20 cellular contexts compared by ENCODE assay signal in the genomic region with DNA sequence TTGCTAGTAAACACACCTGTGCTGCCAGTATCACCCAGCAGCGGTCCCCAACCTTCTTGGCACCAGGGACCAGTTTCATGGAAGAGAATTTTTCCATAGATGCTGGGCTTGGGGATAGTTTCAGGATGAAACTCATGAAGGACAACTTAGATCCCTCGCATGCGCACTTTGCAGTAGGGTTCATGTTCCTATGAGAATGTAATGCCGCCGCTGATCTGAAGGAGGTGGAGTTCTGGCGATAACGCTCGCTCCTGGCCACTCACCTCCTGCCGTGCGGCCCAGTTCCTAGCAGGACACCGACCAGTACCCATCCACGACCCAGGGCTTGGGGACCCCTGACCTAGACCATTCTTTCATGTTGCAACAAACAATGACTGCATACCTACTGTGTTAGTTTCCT.
A peak's percentile ranks its signal among the peaks of the same experiment; 100 is the strongest.
DNase-seq lines count a peak whose midpoint lies in the region; ATAC-seq and TF ChIP-seq lines count a peak whose summit lies in the region.
"Had no signal": no experiment of that assay in that cellular context is flagged by ENCODE, and none has a peak within 500 bp of the region (broad histone marks: within the 10 kb centered on the region; RNA-seq: fewer than 3 reads in every experiment).

No MANE protein-coding gene starts in this region.

- no peak overlapping the region for H3K18ac ChIP-seq in IMR-90 (ENCODE audit: low read depth, low read length)

- no peak overlapping the region for H4K8ac ChIP-seq in IMR-90 (ENCODE audit: low read depth in 2 of 2, low read length in 2 of 2)

- no peak for TF ChIP-seq POLR2A in IMR-90 (IDR thresholded peaks at IDR 0.05; ENCODE audit: low read depth, low read length)

- no TSS peak for BruUV-seq in IMR-90 (replicated peaks; lab: Mats Ljungman, UMichigan)

- H3K36me3 ChIP-seq in left ventricle myocardium inferior, result peaks cover 18% of the 10 kb centered on the region
- no peaks in the 10 kb centered on the region for H3K36me3 ChIP-seq in IMR-90 (ENCODE audit: control insufficient read depth, insufficient read depth, low read length)
- H3K36me3 ChIP-seq in endodermal cell (ENCODE audit: control insufficient read depth, insufficient read depth, low read length), result peaks cover 41% of the 10 kb centered on the region
- H3K36me3 ChIP-seq: BLaER1 treated with 17β-estradiol and CSF1 and Interleukin-3, amounts not matched to agents 10 nM and 100 nM had no signal

- CTCF ChIA-PET in IMR-90 (lab: Yijun Ruan, JAX), result no interaction called here

- no peak overlapping the region for H3K4me2 ChIP-seq in IMR-90 (ENCODE audit: low read depth, low read length)
- H3K4me2 ChIP-seq: BLaER1 treated with 17β-estradiol and CSF1 and Interleukin-3, amounts not matched to agents 10 nM and 100 nM; GM23338 had no signal

- H3K4me3 Mint-ChIP-seq in endodermal cell, result no peak overlapping the region
- H3K4me3 Mint-ChIP-seq: B cell; CD4-positive, CD25-positive, alpha-beta regulatory T cell; CD8-positive, alpha-beta memory T cell; GM23338 had no signal

- no peaks in the 10 kb centered on the region for H3K4me1 Mint-ChIP-seq in endodermal cell
- H3K4me1 Mint-ChIP-seq: B cell; CD4-positive, CD25-positive, alpha-beta regulatory T cell; CD8-positive, alpha-beta memory T cell had no signal

- peak overlapping the region; percentile 94 for H3K4ac ChIP-seq in IMR-90 (ENCODE audit: low read depth, low read length)

- H3K9ac ChIP-seq in IMR-90 (ENCODE audit: low read depth, low read length) (no peak overlapping the region), endodermal cell (ENCODE audit: extremely low read depth, low read length, poor library complexity, severe bottlenecking) (no peak overlapping the region)
- H3K9ac ChIP-seq: BLaER1 treated with 17β-estradiol and CSF1 and Interleukin-3, amounts not matched to agents 10 nM and 100 nM had no signal

- H3K27me3 Mint-ChIP-seq in endodermal cell (ENCODE audit: insufficient read depth), result no peaks in the 10 kb centered on the region
- H3K27me3 Mint-ChIP-seq: CD4-positive, CD25-positive, alpha-beta regulatory T cell had no signal

- no peak overlapping the region for H3K23ac ChIP-seq in IMR-90 (ENCODE audit: low read depth, low read length)

- in situ Hi-C loops in IMR-90 (cut with MboI; ENCODE audit: low sequenced_read_pairs), result loop anchor here (25.0 kb wide), 1 partner anchor 1313 kb away; no protein-coding TSS in a partner anchor

- H2AFZ ChIP-seq in IMR-90 (replicated peaks; ENCODE audit: low read length, poor library complexity), result no peak overlapping the region
- H2AFZ ChIP-seq: GM23338 had no signal

- no peak for DNase-seq in left ventricle myocardium inferior
- no peak for DNase-seq in left ventricle myocardium superior
- DNase-seq in IMR-90, result no peak
- DNase-seq in endodermal cell, result peak; percentile 38
- peak; percentile 23 for DNase-seq in ureter (ENCODE audit: low spot score)
- no peak for DNase-seq in putamen (ENCODE audit: low spot score)
- DNase-seq: CD4-positive, CD25-positive, alpha-beta regulatory T cell; CD8-positive, alpha-beta memory T cell; COR-L47; DMS 273 treated with DMSO at 0.1 percent for 48 hours; DMS53; DND-41; EL; HCEC 1CT had no signal

- H2AK5ac ChIP-seq in IMR-90 (ENCODE audit: low read depth, low read length), result peak overlapping the region; percentile 33; the same call in 1 of the 2 replicates

- peaks cover 49% of the 10 kb centered on the region for H3K36me3 Mint-ChIP-seq in endodermal cell (ENCODE audit: low read depth)
- H3K36me3 Mint-ChIP-seq: CD4-positive, CD25-positive, alpha-beta regulatory T cell; CD8-positive, alpha-beta memory T cell had no signal

- H3K9me3 ChIP-seq in left ventricle myocardium inferior (replicated peaks) (no peaks in the 10 kb centered on the region), IMR-90 (ENCODE audit: control insufficient read depth, insufficient read depth, low read length) (no peaks in the 10 kb centered on the region), endodermal cell (ENCODE audit: control insufficient read depth, low read length) (no peaks in the 10 kb centered on the region)
- H3K9me3 ChIP-seq: BLaER1 treated with 17β-estradiol and CSF1 and Interleukin-3, amounts not matched to agents 10 nM and 100 nM had no signal

- whole genome bisulfite sequencing in IMR-90 (ENCODE audit: extremely low coverage in 2 of 2, insufficient read length in 1 of 2), 2 experiments, result 96% methylated on average over 5 of the region's 12 CpGs; no CpG with 5 or more reads in 1 of the 2 experiments
- WGBS in endodermal cell (ENCODE audit: insufficient coverage in 1 of 2, insufficient read length in 1 of 2), 2 experiments, result 95 to 97% methylated on average over 11 to 12 of the region's 12 CpGs

- intact Hi-C loops in left ventricle myocardium inferior (cut with micrococcal nuclease), result no loop called here
- intact Hi-C loops in left ventricle myocardium superior (cut with micrococcal nuclease), result no loop called here
- intact Hi-C loops in IMR-90 (cut with micrococcal nuclease), result no loop called here

- H3K4me1 ChIP-seq in left ventricle myocardium inferior (peaks cover 29% of the 10 kb centered on the region), IMR-90 (ENCODE audit: control insufficient read depth, insufficient read depth, low read length) (peaks cover 9% of the 10 kb centered on the region), endodermal cell (ENCODE audit: control insufficient read depth, insufficient read depth, low read length) (no peaks in the 10 kb centered on the region)

- H2BK20ac ChIP-seq in IMR-90 (ENCODE audit: low read depth, low read length), result peak overlapping the region; percentile 66

- no peak overlapping the region for H4K5ac ChIP-seq in IMR-90 (ENCODE audit: low read depth, low read length)

- H2BK120ac ChIP-seq in IMR-90 (ENCODE audit: low read depth, low read length), result no peak overlapping the region

- H3K14ac ChIP-seq in IMR-90 (replicated peaks; ENCODE audit: low read depth, low read length), result no peak overlapping the region; the same call in 1 of the 2 replicates

- no peak for TF ChIP-seq CTCF in left ventricle myocardium inferior (IDR thresholded peaks at IDR 0.05; ENCODE audit: borderline replicate concordance)
- no peak for TF ChIP-seq CTCF in IMR-90 (conservative IDR thresholded peaks at IDR 0.05; ENCODE audit: low read depth, low read length)
- TF ChIP-seq CTCF in endodermal cell (conservative IDR thresholded peaks at IDR 0.05), result no peak

- no peak overlapping the region; the same call in 2 of the 3 replicates for H2BK15ac ChIP-seq in IMR-90 (ENCODE audit: low read depth, low read length)

- no peak for TF ChIP-seq RAD21 in IMR-90 (IDR thresholded peaks at IDR 0.05; ENCODE audit: low read length)

- POLR2A ChIA-PET in IMR-90 (lab: Charles Lee; ENCODE audit: unreplicated experiment), result no interaction called here

- peaks cover 10% of the 10 kb centered on the region for H3K9me1 ChIP-seq in IMR-90 (ENCODE audit: insufficient read depth, low read length)

- peak overlapping the region; percentile 15 for H2BK5ac ChIP-seq in IMR-90 (ENCODE audit: low read depth, low read length, poor library complexity, severe bottlenecking)

- H3K27ac ChIP-seq in left ventricle myocardium inferior (replicated peaks), result peak overlapping the region; percentile 79
- no peak overlapping the region for H3K27ac ChIP-seq in IMR-90 (ENCODE audit: insufficient read depth, low read length)
- no peak overlapping the region for H3K27ac ChIP-seq in endodermal cell (ENCODE audit: low read depth, low read length)
- H3K27ac ChIP-seq: BLaER1 treated with 17β-estradiol and CSF1 and Interleukin-3, amounts not matched to agents 10 nM and 100 nM; HL-60 had no signal

- H3K27ac Mint-ChIP-seq in endodermal cell, result no peak overlapping the region
- H3K27ac Mint-ChIP-seq: B cell; CD4-positive, CD25-positive, alpha-beta regulatory T cell; GM23338 had no signal

- no peak overlapping the region for H2AK9ac ChIP-seq in IMR-90 (replicated peaks; ENCODE audit: low read depth, low read length, poor library complexity)

- no peak for ATAC-seq in left ventricle myocardium superior
- ATAC-seq in IMR-90 (ENCODE audit: low read depth), result no peak
- no peak for ATAC-seq in GM19452 (IDR thresholded peaks at IDR 0.05; ENCODE audit: unreplicated experiment)
- ATAC-seq: GM12878, GM23338 had no signal

- no peaks in the 10 kb centered on the region for H4K20me1 ChIP-seq in IMR-90 (ENCODE audit: insufficient read depth, low read length)
- H4K20me1 ChIP-seq: BLaER1 treated with 17β-estradiol and CSF1 and Interleukin-3, amounts not matched to agents 10 nM and 100 nM had no signal

- H3K9me3 Mint-ChIP-seq in endodermal cell, result no peaks in the 10 kb centered on the region
- H3K9me3 Mint-ChIP-seq: CD8-positive, alpha-beta memory T cell; GM23338 had no signal

- H3K56ac ChIP-seq in IMR-90 (ENCODE audit: extremely low read depth, insufficient read depth, low read length), result no peak overlapping the region

- dilution Hi-C loops in IMR-90 (cut with HindIII; ENCODE audit: low sequenced_read_pairs, unreplicated experiment), result no loop called here

- H3K27me3 ChIP-seq in left ventricle myocardium inferior (ENCODE audit: low read depth) (no peaks in the 10 kb centered on the region), IMR-90 (ENCODE audit: control insufficient read depth, insufficient read depth, low read length) (no peaks in the 10 kb centered on the region), endodermal cell (ENCODE audit: control insufficient read depth, insufficient read depth, low read length, poor library complexity, severe bottlenecking) (no peaks in the 10 kb centered on the region)
- H3K27me3 ChIP-seq: BLaER1 treated with 17β-estradiol and CSF1 and Interleukin-3, amounts not matched to agents 10 nM and 100 nM had no signal

- H3K79me1 ChIP-seq in IMR-90 (ENCODE audit: low read depth in 1 of 2, low read length in 2 of 2), result no peaks in the 10 kb centered on the region

- peak overlapping the region; percentile 22 for H4K91ac ChIP-seq in IMR-90 (ENCODE audit: insufficient read depth, low read depth, low read length)

- H3K4me3 ChIP-seq in left ventricle myocardium inferior (no peak overlapping the region), IMR-90 (ENCODE audit: insufficient read depth, low read depth, low read length) (no peak overlapping the region), endodermal cell (ENCODE audit: low read length) (no peak overlapping the region)
- H3K4me3 ChIP-seq: BLaER1 treated with 17β-estradiol and CSF1 and Interleukin-3, amounts not matched to agents 10 nM and 100 nM; GM12878; GM23338 had no signal

TF ChIP-seq in IMR-90, 13 proteins besides CTCF, POLR2A, EP300 and RAD21 (continues in another document):
- TF ChIP-seq RCOR1 (IDR thresholded peaks at IDR 0.05; ENCODE audit: insufficient replicate concordance, low read length), result no peak
- TF ChIP-seq RFX5 (IDR thresholded peaks at IDR 0.05; ENCODE audit: low read depth, low read length), result no peak
- no peak for TF ChIP-seq MAFK (IDR thresholded peaks at IDR 0.05; ENCODE audit: low read depth, low read length)
- TF ChIP-seq SMC3 (IDR thresholded peaks at IDR 0.05; ENCODE audit: low read depth, low read length), result no peak

Comparison
In these comparisons a context has a peak if more than half of its experiments do, and no peak if none do; other contexts are left out.
1. DNase-seq: peak in endodermal cell (single experiment) and ureter (single experiment); none in left ventricle myocardium inferior (single experiment), left ventricle myocardium superior (single experiment), IMR-90 (single experiment) and putamen (single experiment).